In the genomic region with DNA sequence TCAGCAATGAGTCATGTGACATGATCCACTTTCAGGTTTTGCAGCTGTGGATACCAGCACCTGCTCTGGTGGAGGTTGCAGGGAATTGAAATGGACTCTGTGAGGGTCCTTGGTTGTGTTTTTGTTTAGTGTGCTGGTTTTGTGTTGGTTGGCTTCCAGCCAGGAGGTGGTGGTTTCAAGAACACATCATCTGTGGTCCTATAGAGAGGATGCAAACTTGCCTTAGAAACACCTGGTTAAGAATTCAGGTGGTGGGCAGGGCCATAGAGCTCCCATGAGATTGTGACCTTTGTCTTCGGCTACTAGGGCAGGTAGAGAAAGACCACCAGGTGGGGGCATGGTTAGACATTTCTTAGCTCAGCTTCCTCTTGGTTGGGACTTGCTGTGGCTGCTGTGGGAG, we compare ENCODE assay signal across 19 cellular contexts. TPM values are rescaled to one million over a fixed set of nuclear protein-coding genes. Genes with fewer than 3 reads are reported as not detected.
A peak's percentile ranks its signal among the peaks of the same experiment; 100 is the strongest.
DNase-seq lines count a peak whose midpoint lies in the region; ATAC-seq and TF ChIP-seq lines count a peak whose summit lies in the region.
"Had no signal": no experiment of that assay in that cellular context is flagged by ENCODE, and none has a peak within 500 bp of the region (broad histone marks: within the 10 kb centered on the region; RNA-seq: fewer than 3 reads in every experiment).

No MANE protein-coding gene starts in this region.

- H3K27me3 ChIP-seq in endodermal cell (ENCODE audit: control insufficient read depth, insufficient read depth, low read length, poor library complexity, severe bottlenecking) = no peaks in the 10 kb centered on the region
- H3K27me3 ChIP-seq: BLaER1 had no signal

- H3K9me3 Mint-ChIP-seq in endodermal cell = peaks cover 5% of the 10 kb centered on the region
- H3K9me3 Mint-ChIP-seq in activated CD8-positive, alpha-beta memory T cell treated with anti-CD3 and anti-CD28 coated beads, Interleukin-2, amount 10 ng/mL, durations not matched to agents 7 days and 5 days (ENCODE audit: low read depth) = peaks cover 2% of the 10 kb centered on the region
- H3K9me3 Mint-ChIP-seq: GM23338 had no signal

- no peak overlapping the region for H3K27ac Mint-ChIP-seq in endodermal cell
- H3K27ac Mint-ChIP-seq in activated CD8-positive, alpha-beta memory T cell treated with anti-CD3 and anti-CD28 coated beads, Interleukin-2, amount 10 ng/mL, durations not matched to agents 7 days and 5 days = no peak overlapping the region
- H3K27ac Mint-ChIP-seq: CD8-positive, alpha-beta memory T cell; GM23338 had no signal

- no peak overlapping the region for H3K27ac ChIP-seq in endodermal cell (ENCODE audit: low read depth, low read length)
- H3K27ac ChIP-seq: 22Rv1, BLaER1, KMS-11 had no signal

- peaks cover 3% of the 10 kb centered on the region for H3K27me3 Mint-ChIP-seq in endodermal cell (ENCODE audit: insufficient read depth)
- H3K27me3 Mint-ChIP-seq in activated CD8-positive, alpha-beta memory T cell treated with anti-CD3 and anti-CD28 coated beads, Interleukin-2, amount 10 ng/mL, durations not matched to agents 7 days and 5 days = no peaks in the 10 kb centered on the region
- H3K27me3 Mint-ChIP-seq: CD8-positive, alpha-beta memory T cell had no signal

- peak overlapping the region; percentile 29 for H3K4me3 ChIP-seq in endodermal cell (ENCODE audit: low read length)
- H3K4me3 ChIP-seq: BLaER1, GM23338 had no signal

- peaks cover 12% of the 10 kb centered on the region for H3K4me1 ChIP-seq in endodermal cell (ENCODE audit: control insufficient read depth, insufficient read depth, low read length)
- H3K4me1 ChIP-seq: BLaER1 had no signal

- no peak for TF ChIP-seq CTCF in endodermal cell (conservative IDR thresholded peaks at IDR 0.05)

- intact Hi-C loops in head of caudate nucleus (cut with DNase I) = no loop called here

- DNase-seq in NCI-H748 (lab: John Stamatoyannopoulos, UW; ENCODE audit: unreplicated experiment) (peak; percentile 5), NCI-H748 treated with DMSO at 0.1 percent for 48 hours (lab: John Stamatoyannopoulos, UW) (no peak), endodermal cell (no peak), NCI-H1417 treated with DMSO at 0.1 percent for 48 hours (lab: John Stamatoyannopoulos, UW) (no peak), head of caudate nucleus (no peak), putamen (ENCODE audit: low spot score) (no peak)
- no peak for DNase-seq in activated CD8-positive, alpha-beta memory T cell treated with anti-CD3 and anti-CD28 coated beads, Interleukin-2, amount 10 ng/mL, durations not matched to agents 7 days and 5 days
- DNase-seq: AML-193; Calu3; CD8-positive, alpha-beta memory T cell; DMS 273 treated with DMSO at 0.1 percent for 48 hours; H7 had no signal

- CTCF ChIA-PET in activated CD8-positive, alpha-beta memory T cell treated with anti-CD3 and anti-CD28 coated beads, Interleukin-2, amount 10 ng/mL, durations not matched to agents 7 days and 5 days (lab: Charles Lee) = no interaction called here

- H3K4me1 Mint-ChIP-seq in endodermal cell = peaks cover 20% of the 10 kb centered on the region
- H3K4me1 Mint-ChIP-seq in activated CD8-positive, alpha-beta memory T cell treated with anti-CD3 and anti-CD28 coated beads, Interleukin-2, amount 10 ng/mL, durations not matched to agents 7 days and 5 days = no peaks in the 10 kb centered on the region
- H3K4me1 Mint-ChIP-seq: CD8-positive, alpha-beta memory T cell had no signal

- WGBS in endodermal cell (ENCODE audit: insufficient coverage in 1 of 2, insufficient read length in 1 of 2), 2 experiments = 87 to 100% methylated on average over 1 of the region's 1 CpG

- H3K36me3 ChIP-seq in endodermal cell (ENCODE audit: control insufficient read depth, insufficient read depth, low read length) = no peaks in the 10 kb centered on the region
- H3K36me3 ChIP-seq: BLaER1 had no signal

- ATAC-seq in GM19467 (IDR thresholded peaks at IDR 0.05; ENCODE audit: unreplicated experiment) = peak; percentile 50
- ATAC-seq in activated CD8-positive, alpha-beta memory T cell treated with anti-CD3 and anti-CD28 coated beads, Interleukin-2, amount 10 ng/mL, durations not matched to agents 7 days and 5 days = no peak
- ATAC-seq: GM23338, HepG2 had no signal

- no peaks in the 10 kb centered on the region for H3K36me3 Mint-ChIP-seq in endodermal cell (ENCODE audit: low read depth)
- no peaks in the 10 kb centered on the region for H3K36me3 Mint-ChIP-seq in activated CD8-positive, alpha-beta memory T cell treated with anti-CD3 and anti-CD28 coated beads, Interleukin-2, amount 10 ng/mL, durations not matched to agents 7 days and 5 days
- H3K36me3 Mint-ChIP-seq: CD8-positive, alpha-beta memory T cell had no signal

- no peak overlapping the region for H3K9ac ChIP-seq in endodermal cell (ENCODE audit: extremely low read depth, low read length, poor library complexity, severe bottlenecking)
- H3K9ac ChIP-seq: BLaER1, KMS-11 had no signal

- H3K4me3 Mint-ChIP-seq in endodermal cell = no peak overlapping the region
- H3K4me3 Mint-ChIP-seq in activated CD8-positive, alpha-beta memory T cell treated with anti-CD3 and anti-CD28 coated beads, Interleukin-2, amount 10 ng/mL, durations not matched to agents 7 days and 5 days = no peak overlapping the region
- H3K4me3 Mint-ChIP-seq: CD8-positive, alpha-beta memory T cell; GM23338 had no signal

- peaks cover 14% of the 10 kb centered on the region for H3K9me3 ChIP-seq in endodermal cell (ENCODE audit: control insufficient read depth, low read length)
- H3K9me3 ChIP-seq: BLaER1 had no signal

RNA-seq across cellular contexts. Expression of a gene that starts 59.2 kb away (rescaled TPM):
- total RNA-seq in endodermal cell = under 1 TPM in 1 of 2 donors, not detected in 1; 0.24 TPM
- polyA plus RNA-seq in endodermal cell (2013, experiment 1 of 2) = not detected
- not detected for polyA plus RNA-seq in endodermal cell (2013, experiment 2 of 2)
- total RNA-seq in activated CD8-positive, alpha-beta memory T cell treated with anti-CD3 and anti-CD28 coated beads, Interleukin-2, amount 10 ng/mL, durations not matched to agents 7 days and 5 days = not detected
- total RNA-seq: CD8-positive, alpha-beta memory T cell; Daoy; GM23338; H7; HepG2 had no signal
- polyA plus RNA-seq: CD8-positive, alpha-beta memory T cell; GM23338; HepG2 had no signal
